In the genomic region with DNA sequence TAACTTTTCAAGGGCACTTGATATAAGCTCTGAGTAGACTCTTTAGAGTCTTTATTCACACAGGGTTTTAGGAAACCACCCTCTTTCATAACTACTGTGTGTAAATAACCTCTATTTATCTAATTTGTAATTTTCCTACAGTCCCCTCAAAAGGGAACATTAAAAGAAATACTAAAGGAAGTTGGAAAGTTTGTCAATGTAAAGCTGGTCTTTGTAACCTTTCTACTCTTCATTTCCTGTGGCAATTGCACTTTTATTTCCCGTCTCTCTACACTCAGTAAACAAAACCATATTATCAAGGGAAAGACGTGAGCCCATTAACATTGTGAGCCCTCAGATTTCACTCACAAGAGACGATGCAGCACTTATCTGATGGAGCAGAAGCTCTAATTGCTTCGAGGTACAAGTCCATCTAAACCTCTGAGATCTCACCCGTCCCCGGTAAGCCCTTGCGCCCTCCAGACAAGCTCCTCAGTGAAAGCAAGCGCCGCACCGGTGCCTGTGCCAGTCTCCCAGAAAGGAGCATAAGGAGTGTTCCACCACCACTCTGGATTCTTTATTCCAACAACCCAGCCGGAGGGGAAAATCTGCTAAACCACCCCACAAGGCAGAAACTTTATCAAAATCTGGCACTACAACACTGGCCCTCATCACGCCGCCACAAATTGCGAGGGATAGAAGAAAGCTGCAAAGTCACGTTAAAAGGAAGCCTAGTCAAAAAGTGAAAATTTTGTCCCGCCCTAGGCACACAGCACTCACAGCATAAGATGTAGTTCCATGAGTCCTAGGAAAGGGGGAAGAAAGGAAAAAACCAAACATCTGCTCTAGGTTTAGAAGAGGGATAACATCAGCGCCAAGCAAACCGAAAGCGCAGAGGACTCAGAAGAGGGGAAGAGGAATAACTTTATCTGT, we compare ENCODE assay signal across 8 cellular contexts. TPM values are rescaled to one million over a fixed set of nuclear protein-coding genes. Genes with fewer than 3 reads are reported as not detected.
DNase-seq lines count a peak whose midpoint lies in the region; TF ChIP-seq lines count a peak whose summit lies in the region.

No MANE protein-coding gene starts in this region.

- peaks cover 9% of the 10 kb centered on the region for H3K4me1 ChIP-seq in NT2/D1 (ENCODE audit: insufficient read depth, insufficient read length)
- H3K4me1 ChIP-seq in endodermal cell (ENCODE audit: control insufficient read depth, insufficient read depth, low read length) = peaks cover 10% of the 10 kb centered on the region
- H3K4me1 ChIP-seq in neuronal stem cell (ENCODE audit: control insufficient read depth in 2 of 2, insufficient read depth in 1 of 2, low read depth in 1 of 2, low read length in 2 of 2) = peaks cover 0 to 2% of the 10 kb centered on the region in 2 donors

- H3K36me3 Mint-ChIP-seq in endodermal cell (ENCODE audit: low read depth) = no peaks in the 10 kb centered on the region

- no peak overlapping the region for H4K8ac ChIP-seq in neuronal stem cell (ENCODE audit: low read depth, low read length)

- no peak overlapping the region for H3K4me2 ChIP-seq in neuronal stem cell (ENCODE audit: insufficient read depth, low read length, poor library complexity, severe bottlenecking)

- no peak overlapping the region for H2BK5ac ChIP-seq in neuronal stem cell (ENCODE audit: low read length)

- DNase-seq in NCI-H82 (lab: John Stamatoyannopoulos, UW) (peak; percentile 44), NCI-H82 treated with DMSO at 0.1 percent for 48 hours (lab: John Stamatoyannopoulos, UW; ENCODE audit: unreplicated experiment) (no peak), NT2/D1 (ENCODE audit: low read depth, low spot score) (no peak), endodermal cell (peak; percentile 74), neuronal stem cell (ENCODE audit: low spot score) (no peak), DMS114 treated with DMSO at 0.1 percent for 48 hours (lab: John Stamatoyannopoulos, UW; ENCODE audit: unreplicated experiment) (no peak)
- no peak for DNase-seq in activated CD4-positive, CD25-positive, alpha-beta regulatory T cell treated with anti-CD3 and anti-CD28 coated beads, Interleukin-2, amount 50 U/mL, for 72 hours
- DNase-seq in stimulated activated CD8-positive, alpha-beta memory T cell treated with anti-CD3 and anti-CD28 coated beads, Interleukin-4, amount 100 ng/mL, for 48 hours = no peak

- H3K23ac ChIP-seq in neuronal stem cell (ENCODE audit: low read depth, low read length, poor library complexity) = no peak overlapping the region

- H3K27me3 ChIP-seq in NT2/D1 (ENCODE audit: insufficient read depth, insufficient read length) = peaks cover 99% of the 10 kb centered on the region
- H3K27me3 ChIP-seq in endodermal cell (ENCODE audit: control insufficient read depth, insufficient read depth, low read length, poor library complexity, severe bottlenecking) = peaks cover 100% of the 10 kb centered on the region
- H3K27me3 ChIP-seq in neuronal stem cell (ENCODE audit: control insufficient read depth in 3 of 3, insufficient read depth in 3 of 3, low read depth in 1 of 3, low read length in 3 of 3) = peaks cover 37 to 99% (median 87%) of the 10 kb centered on the region in 3 experiments

- H3K18ac ChIP-seq in neuronal stem cell (ENCODE audit: low read length) = no peak overlapping the region

- H3K9ac ChIP-seq in NT2/D1 (ENCODE audit: insufficient read length, low read depth) (peak overlapping the region; percentile 38), endodermal cell (ENCODE audit: extremely low read depth, low read length, poor library complexity, severe bottlenecking) (no peak overlapping the region), neuronal stem cell (ENCODE audit: low read depth, low read length, poor library complexity) (no peak overlapping the region)

- peaks cover 31% of the 10 kb centered on the region for H3K4me1 Mint-ChIP-seq in endodermal cell

- peaks cover 89% of the 10 kb centered on the region for H3K27me3 Mint-ChIP-seq in endodermal cell (ENCODE audit: insufficient read depth)

- H3K9me3 ChIP-seq in NT2/D1 (ENCODE audit: insufficient read depth, low read length) (no peaks in the 10 kb centered on the region), endodermal cell (ENCODE audit: control insufficient read depth, low read length) (no peaks in the 10 kb centered on the region), neuronal stem cell (replicated peaks in 1 of 2; ENCODE audit: control insufficient read depth in 2 of 2, insufficient read depth in 1 of 2, low read depth in 1 of 2, low read length in 2 of 2) (peaks cover 0 to 3% of the 10 kb centered on the region in 2 donors)

- H3K4me3 ChIP-seq in NT2/D1 (ENCODE audit: insufficient read length, low read depth) (peak overlapping the region; percentile 43), endodermal cell (ENCODE audit: low read length) (peak overlapping the region; percentile 67), neuronal stem cell (ENCODE audit: low read length in 2 of 2) (no peak overlapping the region)

- H3K36me3 ChIP-seq in NT2/D1 (ENCODE audit: insufficient read depth, insufficient read length, low read length) (no peaks in the 10 kb centered on the region), endodermal cell (ENCODE audit: control insufficient read depth, insufficient read depth, low read length) (no peaks in the 10 kb centered on the region), neuronal stem cell (replicated peaks in 1 of 2; ENCODE audit: control insufficient read depth in 2 of 2, insufficient read depth in 2 of 2, low read length in 2 of 2) (no peaks in the 10 kb centered on the region)

- H2BK15ac ChIP-seq in neuronal stem cell (ENCODE audit: low read length) = no peak overlapping the region

- no peaks in the 10 kb centered on the region for H3K79me1 ChIP-seq in neuronal stem cell (ENCODE audit: low read depth, low read length)

- no peak overlapping the region for H2AK5ac ChIP-seq in neuronal stem cell (ENCODE audit: low read depth, low read length)

- peak overlapping the region; percentile 84 for H2AFZ ChIP-seq in neuronal stem cell (ENCODE audit: low read length)

- 8 to 11% methylated on average over 8 to 19 of the region's 19 CpGs for WGBS in endodermal cell (ENCODE audit: insufficient coverage in 1 of 2, insufficient read length in 1 of 2), 2 experiments
- no CpG with 5 or more reads among the region's 19 CpGs for WGBS in neuronal stem cell (ENCODE audit: extremely low coverage in 2 of 2, insufficient read length in 2 of 2, insufficient replicate concordance in 1 of 2), 2 donors

- H3K14ac ChIP-seq in neuronal stem cell (ENCODE audit: low read length) = peak overlapping the region; percentile 40

- no peak overlapping the region for H3K4ac ChIP-seq in neuronal stem cell (ENCODE audit: low read length)

- no peak overlapping the region for H3K27ac Mint-ChIP-seq in endodermal cell

- H3K27ac ChIP-seq in endodermal cell (ENCODE audit: low read depth, low read length) (no peak overlapping the region), neuronal stem cell (replicated peaks; ENCODE audit: low read length) (no peak overlapping the region)

- no peak for TF ChIP-seq CTCF in endodermal cell (conservative IDR thresholded peaks at IDR 0.05)

- H2BK120ac ChIP-seq in neuronal stem cell (ENCODE audit: low read depth, low read length) = no peak overlapping the region

- no peak overlapping the region for H2BK12ac ChIP-seq in neuronal stem cell (ENCODE audit: low read length)

- no peak overlapping the region for H4K91ac ChIP-seq in neuronal stem cell (ENCODE audit: low read depth, low read length, poor library complexity)

- no peaks in the 10 kb centered on the region for H3K9me3 Mint-ChIP-seq in endodermal cell

- H3K4me3 Mint-ChIP-seq in endodermal cell = peak overlapping the region; percentile 48

RNA-seq across cellular contexts. Expression of a gene that starts 0.9 kb away (rescaled TPM):
- under 1 TPM; 0.18 TPM for total RNA-seq in endodermal cell
- 1.5 TPM for polyA plus RNA-seq in endodermal cell (2013, experiment 1 of 2)
- 1.4 TPM for polyA plus RNA-seq in endodermal cell (2013, experiment 2 of 2)
- polyA plus RNA-seq in neuronal stem cell (2013, experiment 1 of 2) = not detected
- not detected for polyA plus RNA-seq in neuronal stem cell (2013, experiment 2 of 2)

RNA-seq across cellular contexts. Expression of a gene that starts 30.5 kb away (rescaled TPM):
- not detected for total RNA-seq in endodermal cell
- 4.2 TPM for polyA plus RNA-seq in endodermal cell (2013, experiment 1 of 2)
- polyA plus RNA-seq in endodermal cell (2013, experiment 2 of 2) = 4.3 TPM
- not detected for polyA plus RNA-seq in neuronal stem cell (2013, experiment 1 of 2)
- not detected for polyA plus RNA-seq in neuronal stem cell (2013, experiment 2 of 2)

RNA-seq across cellular contexts. Expression of a gene that starts 36.2 kb away (rescaled TPM):
- total RNA-seq in endodermal cell = not detected
- polyA plus RNA-seq in endodermal cell (2013, experiment 1 of 2) = 23.7 TPM
- polyA plus RNA-seq in endodermal cell (2013, experiment 2 of 2) = 13.2 TPM
- polyA plus RNA-seq in neuronal stem cell (2013, experiment 1 of 2) = not detected
- not detected for polyA plus RNA-seq in neuronal stem cell (2013, experiment 2 of 2)

RNA-seq across cellular contexts. Expression of a gene that starts 58.1 kb away (rescaled TPM):
- not detected for total RNA-seq in endodermal cell
- 3.6 TPM for polyA plus RNA-seq in endodermal cell (2013, experiment 1 of 2)
- polyA plus RNA-seq in endodermal cell (2013, experiment 2 of 2) = 2.2 TPM
- polyA plus RNA-seq in neuronal stem cell (2013, experiment 1 of 2) = not detected
- polyA plus RNA-seq in neuronal stem cell (2013, experiment 2 of 2) = not detected

Comparison
In these comparisons a context has a peak if more than half of its experiments do, and no peak if none do; other contexts are left out.
1. DNase-seq: peak in NCI-H82 (single experiment) and endodermal cell (single experiment); none in NCI-H82 treated with DMSO at 0.1 percent for 48 hours (single experiment), NT2/D1 (single experiment), neuronal stem cell (single experiment), activated CD4-positive, CD25-positive, alpha-beta regulatory T cell treated with anti-CD3 and anti-CD28 coated beads, Interleukin-2, amount 50 U/mL, for 72 hours (single experiment), stimulated activated CD8-positive, alpha-beta memory T cell treated with anti-CD3 and anti-CD28 coated beads, Interleukin-4, amount 100 ng/mL, for 48 hours (single experiment) and DMS114 treated with DMSO at 0.1 percent for 48 hours (single experiment).
2. H3K4me3 ChIP-seq: peak in NT2/D1 (single experiment) and endodermal cell (single experiment); none in neuronal stem cell (0 of 2).